ENCODE assay signal across 15 cellular contexts in the genomic region with DNA sequence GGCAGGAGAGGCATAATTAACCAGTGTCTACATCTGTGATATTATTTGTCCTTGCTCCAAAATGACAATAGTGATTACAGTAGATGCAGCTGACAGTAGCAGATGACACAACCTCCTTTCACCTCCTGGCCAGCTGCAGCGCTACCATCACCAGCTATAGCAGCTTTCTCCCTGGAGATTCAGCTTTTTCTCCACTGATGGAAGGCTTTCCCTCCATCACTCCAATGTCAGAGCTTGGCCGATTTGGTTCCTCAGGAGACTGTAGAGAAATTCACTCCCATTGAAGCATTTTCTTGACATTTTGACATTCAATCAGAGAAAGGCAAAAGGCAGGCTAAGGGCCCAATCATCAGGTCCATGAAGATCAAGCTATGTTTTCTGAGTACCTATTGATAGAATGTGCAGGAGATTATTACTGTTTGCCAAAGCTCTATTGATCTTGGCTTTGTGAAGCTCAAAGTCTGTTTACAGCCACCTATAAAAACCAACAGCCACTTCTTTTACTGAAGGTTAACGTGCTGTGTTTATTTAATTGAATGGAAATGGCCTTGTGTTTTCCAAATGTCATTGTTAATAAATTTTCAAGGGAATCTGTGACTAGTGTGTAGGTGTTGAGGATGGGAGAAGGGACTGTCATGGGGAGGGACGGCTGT.
"Had no signal": no experiment of that assay in that cellular context is flagged by ENCODE, and none has a peak within 500 bp of the region (broad histone marks: within the 10 kb centered on the region; RNA-seq: fewer than 3 reads in every experiment).

No MANE protein-coding gene starts in this region.

- DNase-seq: activated CD4-positive, alpha-beta memory T cell treated with anti-CD3 and anti-CD28 coated beads for 36 hours; activated CD4-positive, alpha-beta T cell treated with anti-CD3 and anti-CD28 coated beads for 36 hours; activated effector memory CD4-positive, alpha-beta T cell treated with Interleukin-2 at 50 U/mL for 16 hours; activated T-cell treated with anti-CD3 and anti-CD28 coated beads, Interleukin-2, amount 50 U/mL, for 4 hours; left cardiac atrium; naive thymus-derived CD4-positive, alpha-beta T cell; stimulated activated CD4-positive, alpha-beta T cell treated with anti-CD3 and anti-CD28 coated beads, Interleukin-4, amount 100 ng/mL, for 24 hours; stimulated activated naive CD4-positive, alpha-beta T cell; WERI-Rb-1 had no signal

- H3K4me1 Mint-ChIP-seq: activated CD4-positive, alpha-beta T cell treated with anti-CD3 and anti-CD28 coated beads for 36 hours; naive thymus-derived CD4-positive, alpha-beta T cell had no signal

- H3K27me3 ChIP-seq: right atrium auricular region, tibial nerve had no signal

- H3K27ac Mint-ChIP-seq: activated CD4-positive, alpha-beta memory T cell treated with anti-CD3 and anti-CD28 coated beads for 36 hours; activated CD4-positive, alpha-beta T cell treated with anti-CD3 and anti-CD28 coated beads for 36 hours; activated naive CD4-positive, alpha-beta T cell treated with anti-CD3 and anti-CD28 coated beads, Interleukin-2, amount 50 U/mL, for 72 hours; naive thymus-derived CD4-positive, alpha-beta T cell had no signal

- H3K4me3 ChIP-seq: coronary artery, right atrium auricular region, skin epidermis, tibial nerve had no signal

- H3K36me3 Mint-ChIP-seq: activated CD4-positive, alpha-beta memory T cell treated with anti-CD3 and anti-CD28 coated beads for 36 hours; activated naive CD4-positive, alpha-beta T cell treated with anti-CD3 and anti-CD28 coated beads, Interleukin-2, amount 50 U/mL, for 72 hours; naive thymus-derived CD4-positive, alpha-beta T cell had no signal

- H3K4me3 Mint-ChIP-seq: activated CD4-positive, alpha-beta memory T cell treated with anti-CD3 and anti-CD28 coated beads for 36 hours; activated CD4-positive, alpha-beta T cell treated with anti-CD3 and anti-CD28 coated beads for 36 hours; activated T-cell treated with anti-CD3 and anti-CD28 coated beads, Interleukin-2, amount 50 U/mL, for 4 hours; naive thymus-derived CD4-positive, alpha-beta T cell had no signal

- H3K36me3 ChIP-seq: right atrium auricular region, tibial nerve, WERI-Rb-1 had no signal

- H3K27me3 Mint-ChIP-seq: activated CD4-positive, alpha-beta memory T cell treated with anti-CD3 and anti-CD28 coated beads for 36 hours; activated CD4-positive, alpha-beta T cell treated with anti-CD3 and anti-CD28 coated beads for 36 hours; naive thymus-derived CD4-positive, alpha-beta T cell had no signal

- H3K9me3 Mint-ChIP-seq: activated CD4-positive, alpha-beta memory T cell treated with anti-CD3 and anti-CD28 coated beads for 36 hours had no signal

- H3K9me3 ChIP-seq: right atrium auricular region, tibial nerve had no signal

- ATAC-seq: activated CD4-positive, alpha-beta T cell treated with anti-CD3 and anti-CD28 coated beads for 36 hours; activated naive CD4-positive, alpha-beta T cell treated with anti-CD3 and anti-CD28 coated beads, Interleukin-2, amount 50 U/mL, for 72 hours; activated T-cell treated with anti-CD3 and anti-CD28 coated beads, Interleukin-2, amount 50 U/mL, for 4 hours; esophagus mucosa; left cardiac atrium; naive thymus-derived CD4-positive, alpha-beta T cell had no signal

- H3K27ac ChIP-seq: coronary artery, right atrium auricular region, skin epidermis, tibial nerve, WERI-Rb-1 had no signal

- H3K4me1 ChIP-seq: right atrium auricular region had no signal
